ENCODE assay signal across 29 cellular contexts in genomic region chr2:46684661-46685060, GRCh38.
"Had no signal": no experiment of that assay in that cellular context is flagged by ENCODE, and none has a peak within 500 bp of the region (broad histone marks: within the 10 kb centered on the region; RNA-seq: fewer than 3 reads in every experiment).

No MANE protein-coding gene starts in this region.

- ATAC-seq: activated naive CD8-positive, alpha-beta T cell treated with anti-CD3 and anti-CD28 coated beads, Interleukin-2, amount 50 U/mL, for 24 hours; activated T-cell treated with anti-CD3 and anti-CD28 coated beads, Interleukin-2, amount 50 U/mL, for 4 hours; activated T-helper 17 cell treated with anti-CD3 and anti-CD28 coated beads, Interleukin-2, amount 50 U/mL, for 72 hours; effector memory CD8-positive, alpha-beta T cell; esophagus mucosa; foreskin keratinocyte; heart right ventricle; left lobe of liver; mucosa of descending colon; natural killer cell treated with Interleukin-12 subunit alpha and Interleukin-12 subunit beta and Interleukin-15 and Interleukin-18, amount 100 ng/mL, for 72 hours; right cardiac atrium; stimulated activated effector memory CD8-positive, alpha-beta T cell treated with anti-CD3 and anti-CD28 coated beads, Interleukin-12 subunit alpha, Interleukin-12 subunit beta, amount 100 ng/mL, for 72 hours; WTC11 had no signal

- H3K9me3 ChIP-seq: heart right ventricle, mucosa of descending colon, uterus had no signal

- H3K27me3 ChIP-seq: foreskin keratinocyte, heart right ventricle, uterus had no signal

- H3K36me3 ChIP-seq: heart right ventricle, uterus had no signal

- DNase-seq: activated CD4-positive, alpha-beta memory T cell treated with anti-CD3 and anti-CD28 coated beads, Interleukin-2, amount 10 ng/mL, durations not matched to agents 7 days and 5 days; activated CD4-positive, alpha-beta T cell treated with anti-CD3 and anti-CD28 coated beads for 1 hour; activated CD4-positive, alpha-beta T cell treated with anti-CD3 and anti-CD28 coated beads, Interleukin-2, amount 10 ng/mL, durations not matched to agents 7 days and 5 days; activated CD8-positive, alpha-beta memory T cell treated with anti-CD3 and anti-CD28 coated beads, Interleukin-2, amount 50 U/mL, for 48 hours; activated gamma-delta T cell treated with Interleukin-2 at 50 U/mL for 16 hours; activated naive CD8-positive, alpha-beta T cell treated with anti-CD3 and anti-CD28 coated beads, Interleukin-2, amount 50 U/mL, for 24 hours; activated T-cell treated with anti-CD3 and anti-CD28 coated beads, Interleukin-2, amount 50 U/mL, for 4 hours; amygdala; caudate nucleus; cortex of kidney; effector memory CD8-positive, alpha-beta T cell; foreskin keratinocyte; heart right ventricle; kidney glomerular epithelial cell; mesendoderm; mucosa of descending colon; posterior cingulate gyrus; right cardiac atrium; stimulated activated CD4-positive, alpha-beta T cell treated with anti-CD3 and anti-CD28 coated beads, Interleukin-12 subunit alpha, Interleukin-12 subunit beta, amount 100 ng/mL, for 4 hours; stimulated activated CD4-positive, alpha-beta T cell treated with anti-CD3 and anti-CD28 coated beads, Interleukin-4, amount 100 ng/mL, for 1 hour; substantia nigra; uterus had no signal

- H3K27ac ChIP-seq: foreskin keratinocyte, heart right ventricle, uterus had no signal

- H3K4me3 ChIP-seq: heart right ventricle, lung, mucosa of descending colon, uterus had no signal
